1 cellular context compared by ENCODE assay signal in genomic region chr6:24909281-24910216, GRCh38.
TF ChIP-seq lines count a peak whose summit lies in the region.

No MANE protein-coding gene starts in this region.

TF ChIP-seq in HepG2, 621 proteins besides CTCF, POLR2A, EP300 and RAD21 (continued from another document):
- TF ChIP-seq ZKSCAN1 (IDR thresholded peaks at IDR 0.05; ENCODE audit: low read length) = no peak
- no peak for TF ChIP-seq ZNF33B (CRISPR knock-in tag; IDR thresholded peaks at IDR 0.05)
- TF ChIP-seq, protein P1, sequence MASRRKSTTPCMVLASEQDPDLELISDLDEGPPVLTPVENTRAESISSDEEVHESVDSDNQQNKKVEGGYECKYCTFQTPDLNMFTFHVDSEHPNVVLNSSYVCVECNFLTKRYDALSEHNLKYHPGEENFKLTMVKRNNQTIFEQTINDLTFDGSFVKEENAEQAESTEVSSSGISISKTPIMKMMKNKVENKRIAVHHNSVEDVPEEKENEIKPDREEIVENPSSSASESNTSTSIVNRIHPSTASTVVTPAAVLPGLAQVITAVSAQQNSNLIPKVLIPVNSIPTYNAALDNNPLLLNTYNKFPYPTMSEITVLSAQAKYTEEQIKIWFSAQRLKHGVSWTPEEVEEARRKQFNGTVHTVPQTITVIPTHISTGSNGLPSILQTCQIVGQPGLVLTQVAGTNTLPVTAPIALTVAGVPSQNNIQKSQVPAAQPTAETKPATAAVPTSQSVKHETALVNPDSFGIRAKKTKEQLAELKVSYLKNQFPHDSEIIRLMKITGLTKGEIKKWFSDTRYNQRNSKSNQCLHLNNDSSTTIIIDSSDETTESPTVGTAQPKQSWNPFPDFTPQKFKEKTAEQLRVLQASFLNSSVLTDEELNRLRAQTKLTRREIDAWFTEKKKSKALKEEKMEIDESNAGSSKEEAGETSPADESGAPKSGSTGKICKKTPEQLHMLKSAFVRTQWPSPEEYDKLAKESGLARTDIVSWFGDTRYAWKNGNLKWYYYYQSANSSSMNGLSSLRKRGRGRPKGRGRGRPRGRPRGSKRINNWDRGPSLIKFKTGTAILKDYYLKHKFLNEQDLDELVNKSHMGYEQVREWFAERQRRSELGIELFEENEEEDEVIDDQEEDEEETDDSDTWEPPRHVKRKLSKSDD (CRISPR knock-in tag; IDR thresholded peaks at IDR 0.05; ENCODE audit: low read depth) = no peak
- no peak for TF ChIP-seq ZFP1 (CRISPR knock-in tag; IDR thresholded peaks at IDR 0.05)
- no peak for TF ChIP-seq CREB1 (IDR thresholded peaks at IDR 0.05)
- TF ChIP-seq CREB1 (CRISPR knock-in tag; IDR thresholded peaks at IDR 0.05) = no peak
- no peak for TF ChIP-seq TIGD3 (CRISPR knock-in tag; IDR thresholded peaks at IDR 0.05; ENCODE audit: borderline replicate concordance)
- no peak for TF ChIP-seq ZIK1 (CRISPR knock-in tag; IDR thresholded peaks at IDR 0.05; ENCODE audit: borderline replicate concordance, low read depth)
- no peak for TF ChIP-seq MXD3 (CRISPR knock-in tag; IDR thresholded peaks at IDR 0.05)
- no peak for TF ChIP-seq ZNF576 (CRISPR knock-in tag; IDR thresholded peaks at IDR 0.05)
- TF ChIP-seq, protein P2, sequence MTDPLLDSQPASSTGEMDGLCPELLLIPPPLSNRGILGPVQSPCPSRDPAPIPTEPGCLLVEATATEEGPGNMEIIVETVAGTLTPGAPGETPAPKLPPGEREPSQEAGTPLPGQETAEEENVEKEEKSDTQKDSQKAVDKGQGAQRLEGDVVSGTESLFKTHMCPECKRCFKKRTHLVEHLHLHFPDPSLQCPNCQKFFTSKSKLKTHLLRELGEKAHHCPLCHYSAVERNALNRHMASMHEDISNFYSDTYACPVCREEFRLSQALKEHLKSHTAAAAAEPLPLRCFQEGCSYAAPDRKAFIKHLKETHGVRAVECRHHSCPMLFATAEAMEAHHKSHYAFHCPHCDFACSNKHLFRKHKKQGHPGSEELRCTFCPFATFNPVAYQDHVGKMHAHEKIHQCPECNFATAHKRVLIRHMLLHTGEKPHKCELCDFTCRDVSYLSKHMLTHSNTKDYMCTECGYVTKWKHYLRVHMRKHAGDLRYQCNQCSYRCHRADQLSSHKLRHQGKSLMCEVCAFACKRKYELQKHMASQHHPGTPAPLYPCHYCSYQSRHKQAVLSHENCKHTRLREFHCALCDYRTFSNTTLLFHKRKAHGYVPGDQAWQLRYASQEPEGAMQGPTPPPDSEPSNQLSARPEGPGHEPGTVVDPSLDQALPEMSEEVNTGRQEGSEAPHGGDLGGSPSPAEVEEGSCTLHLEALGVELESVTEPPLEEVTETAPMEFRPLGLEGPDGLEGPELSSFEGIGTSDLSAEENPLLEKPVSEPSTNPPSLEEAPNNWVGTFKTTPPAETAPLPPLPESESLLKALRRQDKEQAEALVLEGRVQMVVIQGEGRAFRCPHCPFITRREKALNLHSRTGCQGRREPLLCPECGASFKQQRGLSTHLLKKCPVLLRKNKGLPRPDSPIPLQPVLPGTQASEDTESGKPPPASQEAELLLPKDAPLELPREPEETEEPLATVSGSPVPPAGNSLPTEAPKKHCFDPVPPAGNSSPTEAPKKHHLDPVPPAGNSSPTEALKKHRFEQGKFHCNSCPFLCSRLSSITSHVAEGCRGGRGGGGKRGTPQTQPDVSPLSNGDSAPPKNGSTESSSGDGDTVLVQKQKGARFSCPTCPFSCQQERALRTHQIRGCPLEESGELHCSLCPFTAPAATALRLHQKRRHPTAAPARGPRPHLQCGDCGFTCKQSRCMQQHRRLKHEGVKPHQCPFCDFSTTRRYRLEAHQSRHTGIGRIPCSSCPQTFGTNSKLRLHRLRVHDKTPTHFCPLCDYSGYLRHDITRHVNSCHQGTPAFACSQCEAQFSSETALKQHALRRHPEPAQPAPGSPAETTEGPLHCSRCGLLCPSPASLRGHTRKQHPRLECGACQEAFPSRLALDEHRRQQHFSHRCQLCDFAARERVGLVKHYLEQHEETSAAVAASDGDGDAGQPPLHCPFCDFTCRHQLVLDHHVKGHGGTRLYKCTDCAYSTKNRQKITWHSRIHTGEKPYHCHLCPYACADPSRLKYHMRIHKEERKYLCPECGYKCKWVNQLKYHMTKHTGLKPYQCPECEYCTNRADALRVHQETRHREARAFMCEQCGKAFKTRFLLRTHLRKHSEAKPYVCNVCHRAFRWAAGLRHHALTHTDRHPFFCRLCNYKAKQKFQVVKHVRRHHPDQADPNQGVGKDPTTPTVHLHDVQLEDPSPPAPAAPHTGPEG (CRISPR knock-in tag; IDR thresholded peaks at IDR 0.05) = no peak
- no peak for TF ChIP-seq ARNTL (CRISPR knock-in tag; IDR thresholded peaks at IDR 0.05)
- TF ChIP-seq REST (IDR thresholded peaks at IDR 0.05; ENCODE audit: borderline replicate concordance in 1 of 2, low read depth in 1 of 2, low read length in 2 of 2) = no peak
- TF ChIP-seq RBFOX2 (IDR thresholded peaks at IDR 0.05; ENCODE audit: low read depth, low read length) = no peak
- TF ChIP-seq TMF1 (CRISPR knock-in tag; IDR thresholded peaks at IDR 0.05; ENCODE audit: low read depth) = no peak
- no peak for TF ChIP-seq SIX1 (CRISPR knock-in tag; IDR thresholded peaks at IDR 0.05; ENCODE audit: borderline replicate concordance)
- TF ChIP-seq, protein P3, sequence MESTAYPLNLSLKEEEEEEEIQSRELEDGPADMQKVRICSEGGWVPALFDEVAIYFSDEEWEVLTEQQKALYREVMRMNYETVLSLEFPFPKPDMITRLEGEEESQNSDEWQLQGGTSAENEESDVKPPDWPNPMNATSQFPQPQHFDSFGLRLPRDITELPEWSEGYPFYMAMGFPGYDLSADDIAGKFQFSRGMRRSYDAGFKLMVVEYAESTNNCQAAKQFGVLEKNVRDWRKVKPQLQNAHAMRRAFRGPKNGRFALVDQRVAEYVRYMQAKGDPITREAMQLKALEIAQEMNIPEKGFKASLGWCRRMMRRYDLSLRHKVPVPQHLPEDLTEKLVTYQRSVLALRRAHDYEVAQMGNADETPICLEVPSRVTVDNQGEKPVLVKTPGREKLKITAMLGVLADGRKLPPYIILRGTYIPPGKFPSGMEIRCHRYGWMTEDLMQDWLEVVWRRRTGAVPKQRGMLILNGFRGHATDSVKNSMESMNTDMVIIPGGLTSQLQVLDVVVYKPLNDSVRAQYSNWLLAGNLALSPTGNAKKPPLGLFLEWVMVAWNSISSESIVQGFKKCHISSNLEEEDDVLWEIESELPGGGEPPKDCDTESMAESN (CRISPR knock-in tag; conservative IDR thresholded peaks at IDR 0.05) = no peak
TF ChIP-seq in HepG2: peak in this region for 0.
